Comparison of ENCODE assay signal across 23 cellular contexts in the genomic region with DNA sequence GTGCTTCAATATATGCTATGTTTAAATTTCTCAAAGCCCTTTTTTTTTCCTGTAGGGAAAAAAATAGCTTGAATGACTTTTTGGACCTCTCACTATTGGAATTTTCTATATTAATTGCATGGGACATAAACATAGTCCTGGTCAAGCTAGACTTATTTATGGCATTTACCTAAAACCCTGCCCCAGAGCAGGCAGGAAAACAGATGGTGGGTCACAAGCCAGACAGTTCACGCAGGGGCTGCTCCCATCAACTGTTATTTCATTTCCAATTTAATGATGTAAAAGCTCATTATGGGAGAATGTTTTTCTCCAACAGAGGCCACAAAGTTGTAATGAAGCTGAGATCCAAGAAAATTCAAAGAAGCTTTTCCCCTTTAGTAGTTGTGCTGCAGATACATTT.
"Had no signal": no experiment of that assay in that cellular context is flagged by ENCODE, and none has a peak within 500 bp of the region (broad histone marks: within the 10 kb centered on the region; RNA-seq: fewer than 3 reads in every experiment).

No MANE protein-coding gene starts in this region.

- DNase-seq: activated CD4-positive, alpha-beta memory T cell treated with anti-CD3 and anti-CD28 coated beads, Interleukin-2, amount 10 ng/mL, durations not matched to agents 7 days and 5 days; activated CD4-positive, alpha-beta T cell treated with anti-CD3 and anti-CD28 coated beads for 36 hours; activated CD4-positive, alpha-beta T cell treated with anti-CD3 and anti-CD28 coated beads, Interleukin-2, amount 50 U/mL, for 1 hour; activated gamma-delta T cell treated with Interleukin-2 at 50 U/mL for 16 hours; activated naive CD4-positive, alpha-beta T cell treated with anti-CD3 and anti-CD28 coated beads, Interleukin-2, amount 10 ng/mL, durations not matched to agents 7 days and 5 days; activated naive CD8-positive, alpha-beta T cell treated with anti-CD3 and anti-CD28 coated beads for 36 hours; activated T-cell treated with anti-CD3 and anti-CD28 coated beads, Interleukin-2, amount 50 U/mL, for 72 hours; brain microvascular endothelial cell; MG63; NCI-H1105; NCI-H1436; NCI-H187 treated with DMSO at 0.1 percent for 48 hours; NCI-H2081 treated with DMSO at 0.1 percent for 48 hours; NCI-H2171; NCI-H2227 treated with DMSO at 0.1 percent for 48 hours; NCI-H446 treated with DMSO at 0.1 percent for 48 hours; NCI-H524 treated with DMSO at 0.1 percent for 48 hours; NCI-H774; NK-92 treated with Interleukin-12 subunit alpha and Interleukin-12 subunit beta, amount 100 ng/mL, for 24 hours; OCI-M1; RPMI8226; T-helper 9 cell had no signal

- H3K4me3 ChIP-seq: cardiac muscle cell, MG63 had no signal
